Comparison of ENCODE assay signal across 10 cellular contexts in genomic region chr1:228163004-228163753, GRCh38. TPM values are rescaled to one million over a fixed set of nuclear protein-coding genes. Genes with fewer than 3 reads are reported as not detected.
DNase-seq lines count a peak whose midpoint lies in the region; ATAC-seq and TF ChIP-seq lines count a peak whose summit lies in the region.
"Had no signal": no experiment of that assay in that cellular context is flagged by ENCODE, and none has a peak within 500 bp of the region (broad histone marks: within the 10 kb centered on the region; RNA-seq: fewer than 3 reads in every experiment).

No MANE protein-coding gene starts in this region.

- peak overlapping the region; percentile 98 for H3K27ac Mint-ChIP-seq in CD8-positive, alpha-beta T cell

- intact Hi-C loops in CD8-positive, alpha-beta T cell (cut with DNase I, micrococcal nuclease) = no loop called here
- intact Hi-C loops in heart right ventricle (cut with DNase I) = no loop called here

- H3K36me3 Mint-ChIP-seq in CD8-positive, alpha-beta T cell = no peaks in the 10 kb centered on the region
- H3K36me3 Mint-ChIP-seq: CD14-positive monocyte had no signal

- no peak overlapping the region for H3K4me2 ChIP-seq in trophoblast cell (ENCODE audit: low read length)

- H4K91ac ChIP-seq in trophoblast cell (ENCODE audit: low read depth, low read length) = peak overlapping the region; percentile 59

- 36 to 46% methylated on average over 30 of the region's 30 CpGs for WGBS in heart right ventricle, 2 donors
- no CpG with 5 or more reads among the region's 30 CpGs for WGBS in trophoblast cell (ENCODE audit: extremely low coverage, insufficient coverage, insufficient read length)

- H3K4ac ChIP-seq in trophoblast cell (ENCODE audit: low read depth, low read length) = no peak overlapping the region

- no peak overlapping the region for H3K4me3 ChIP-seq in CD8-positive, alpha-beta T cell (ENCODE audit: low read depth, low read length)
- H3K4me3 ChIP-seq in adipocyte (ENCODE audit: low read length) (no peak overlapping the region), heart right ventricle (peak overlapping the region in 3 of 10 donors; percentile 4 to 7 (median 5)), trophoblast cell (ENCODE audit: low read depth, low read length) (no peak overlapping the region)

- no peaks in the 10 kb centered on the region for H3K9me3 ChIP-seq in CD8-positive, alpha-beta T cell (ENCODE audit: low read length)
- no peaks in the 10 kb centered on the region for H3K9me3 ChIP-seq in adipocyte (ENCODE audit: control insufficient read depth, low read length)
- no peaks in the 10 kb centered on the region for H3K9me3 ChIP-seq in heart right ventricle
- H3K9me3 ChIP-seq in trophoblast cell (ENCODE audit: insufficient read depth, low read depth, low read length) = no peaks in the 10 kb centered on the region

- H3K9ac ChIP-seq in adipocyte (ENCODE audit: low read length) (peak overlapping the region; percentile 70), trophoblast cell (ENCODE audit: low read length) (no peak overlapping the region)

- no peaks in the 10 kb centered on the region for H3K27me3 Mint-ChIP-seq in CD8-positive, alpha-beta T cell (ENCODE audit: low read depth)

- H3K9me3 Mint-ChIP-seq in CD8-positive, alpha-beta T cell = no peaks in the 10 kb centered on the region
- H3K9me3 Mint-ChIP-seq: CD14-positive monocyte had no signal

- peak overlapping the region; percentile 2 for H2BK120ac ChIP-seq in trophoblast cell (ENCODE audit: insufficient read depth, low read length, poor library complexity)

- H3K14ac ChIP-seq in trophoblast cell (ENCODE audit: low read length) = peak overlapping the region; percentile 6

- TF ChIP-seq CTCF in CD8-positive, alpha-beta T cell (IDR thresholded peaks at IDR 0.05) = no peak
- no peak for TF ChIP-seq CTCF in heart right ventricle (IDR thresholded peaks at IDR 0.05)

- no peak overlapping the region for H2AFZ ChIP-seq in trophoblast cell (ENCODE audit: insufficient read depth, low read length, poor library complexity)

- H3K4me1 ChIP-seq in CD8-positive, alpha-beta T cell (ENCODE audit: insufficient read depth, low read length) = peaks cover 44% of the 10 kb centered on the region
- H3K4me1 ChIP-seq in adipocyte (ENCODE audit: control insufficient read depth, insufficient read depth, low read length) = peaks cover 20% of the 10 kb centered on the region
- peaks cover 20 to 62% (median 48%) of the 10 kb centered on the region in 9 donors for H3K4me1 ChIP-seq in heart right ventricle
- peaks cover 21 to 23% of the 10 kb centered on the region in 2 experiments for H3K4me1 ChIP-seq in trophoblast cell (ENCODE audit: control insufficient read depth in 1 of 2, insufficient read depth in 2 of 2, low read length in 2 of 2)

- H3K18ac ChIP-seq in trophoblast cell (ENCODE audit: low read length) = no peak overlapping the region

- H3K79me2 ChIP-seq in trophoblast cell (ENCODE audit: control insufficient read depth, insufficient read depth, low read length, poor library complexity) = peaks cover 8% of the 10 kb centered on the region

- H2BK5ac ChIP-seq in trophoblast cell (ENCODE audit: low read depth, low read length, poor library complexity) = no peak overlapping the region

- H4K8ac ChIP-seq in trophoblast cell (ENCODE audit: low read depth, low read length) = peak overlapping the region; percentile 29

- ATAC-seq in CD8-positive, alpha-beta T cell = no peak
- ATAC-seq in heart right ventricle (peak in 3 of 8 donors; percentile 0 to 17 (median 8)), HG02981 (IDR thresholded peaks at IDR 0.05; ENCODE audit: unreplicated experiment) (no peak), GM21786 (IDR thresholded peaks at IDR 0.05; ENCODE audit: unreplicated experiment) (no peak)

- peaks cover 21% of the 10 kb centered on the region for H3K79me1 ChIP-seq in trophoblast cell (ENCODE audit: low read length)

- CTCF ChIA-PET in CD8-positive, alpha-beta T cell (lab: Charles Lee) = interaction anchor here (1.1 to 4.5 kb wide), 5 partner anchors 10 to 51 kb away, joined by 3 to 49 read pairs (median 5); partner anchors contain the start of gene GUK1

- H3K27me3 ChIP-seq in CD8-positive, alpha-beta T cell (ENCODE audit: insufficient read depth, low read length) = no peaks in the 10 kb centered on the region
- H3K27me3 ChIP-seq in adipocyte (replicated peaks; ENCODE audit: control insufficient read depth, insufficient read depth, low read length) (no peaks in the 10 kb centered on the region), heart right ventricle (peaks cover 0 to 18% (median 4%) of the 10 kb centered on the region in 7 donors), trophoblast cell (ENCODE audit: insufficient read depth, low read length) (no peaks in the 10 kb centered on the region)

- POLR2A ChIA-PET in CD8-positive, alpha-beta T cell (lab: Charles Lee) = interaction anchor here (4.0 kb wide), 1 partner anchor 81 kb away, joined by 17 read pairs; the partner anchor contains the start of gene ARF1

- peak in 1 of 7 experiments; percentile 13 for DNase-seq in CD8-positive, alpha-beta T cell
- DNase-seq in adipocyte (ENCODE audit: low read depth) (peak; percentile 70), heart right ventricle (peak; percentile 59 to 74), trophoblast cell (peak; percentile 32 to 35), iPS-NIHi11 (ENCODE audit: low spot score) (no peak)
- no peak for DNase-seq in activated CD8-positive, alpha-beta memory T cell treated with anti-CD3 and anti-CD28 coated beads for 24 hours
- DNase-seq: stimulated activated CD4-positive, alpha-beta T cell treated with anti-CD3 and anti-CD28 coated beads, Interleukin-2, amount 100 ng/mL, for 48 hours had no signal

- no peaks in the 10 kb centered on the region for H3K36me3 ChIP-seq in CD8-positive, alpha-beta T cell (ENCODE audit: insufficient read depth, low read length)
- H3K36me3 ChIP-seq in adipocyte (ENCODE audit: control insufficient read depth, insufficient read depth, low read length, severe bottlenecking) = no peaks in the 10 kb centered on the region
- H3K36me3 ChIP-seq in heart right ventricle = peaks cover 0 to 4% (median 0%) of the 10 kb centered on the region in 9 donors
- peaks cover 0 to 4% of the 10 kb centered on the region in 2 experiments for H3K36me3 ChIP-seq in trophoblast cell (ENCODE audit: control insufficient read depth in 1 of 2, insufficient read depth in 2 of 2, low read length in 2 of 2)

- peaks cover 48% of the 10 kb centered on the region for H3K4me1 Mint-ChIP-seq in CD8-positive, alpha-beta T cell (ENCODE audit: low read depth)

- no peak overlapping the region for H3K27ac ChIP-seq in CD8-positive, alpha-beta T cell (ENCODE audit: low read depth, low read length)
- peak overlapping the region; percentile 72 to 100 (median 90) for H3K27ac ChIP-seq in heart right ventricle
- peak overlapping the region; percentile 19 for H3K27ac ChIP-seq in trophoblast cell (ENCODE audit: low read depth, low read length)

- H3K23ac ChIP-seq in trophoblast cell (ENCODE audit: low read length) = no peak overlapping the region

- no peak overlapping the region for H3K4me3 Mint-ChIP-seq in CD8-positive, alpha-beta T cell

- H2BK12ac ChIP-seq in trophoblast cell (ENCODE audit: low read length) = peak overlapping the region; percentile 35

- peak overlapping the region; percentile 42 for H2AK5ac ChIP-seq in trophoblast cell (ENCODE audit: low read length)

- peak overlapping the region; percentile 38 for H4K12ac ChIP-seq in trophoblast cell (ENCODE audit: low read depth, low read length)

RNA-seq across cellular contexts. Expression of gene IBA57, which starts 2.4 kb away (rescaled TPM):
- total RNA-seq in CD8-positive, alpha-beta T cell = 10 to 100 TPM; 23.5 to 23.8 TPM
- total RNA-seq in heart right ventricle = 10 to 100 TPM in 9 of 10 donors, 1 to 10 TPM in 1; 9.3 to 20.3 (median 17.2) TPM
- 1 to 10 TPM; 2.8 to 6.7 TPM for polyA plus RNA-seq in heart right ventricle
- 1.2 and 1.4 TPM in 2 replicates for polyA plus RNA-seq in trophoblast cell (2013)

RNA-seq across cellular contexts. Expression of gene GJC2, which starts 13.4 kb away (rescaled TPM):
- 1 to 10 TPM; 5.9 to 8.2 TPM for total RNA-seq in CD8-positive, alpha-beta T cell
- total RNA-seq in heart right ventricle = 1 to 10 TPM in 7 of 10 donors, under 1 TPM in 3; 0.61 to 1.5 (median 1.2) TPM
- polyA plus RNA-seq in heart right ventricle = 1 to 10 TPM; 1.0 to 1.4 TPM
- polyA plus RNA-seq in trophoblast cell (2013) = 0.38 and 0.51 TPM in 2 replicates
- polyA plus RNA-seq: CD14-positive monocyte had no signal

RNA-seq across cellular contexts. Expression of gene GUK1, which starts 23.1 kb away (rescaled TPM):
- total RNA-seq in CD8-positive, alpha-beta T cell = 100 to 1,000 TPM; 548 to 551 TPM
- 100 to 1,000 TPM; 121 to 207 (median 159) TPM for total RNA-seq in heart right ventricle
- 100 to 1,000 TPM; 275 to 474 TPM for polyA plus RNA-seq in heart right ventricle
- polyA plus RNA-seq in trophoblast cell (2013) = 235 and 242 TPM in 2 replicates

RNA-seq across cellular contexts. Expression of gene OBSCN, which starts 44.7 kb away (rescaled TPM):
- total RNA-seq in CD8-positive, alpha-beta T cell = 10 to 100 TPM; 58.3 to 65.3 TPM
- 100 to 1,000 TPM; 285 to 541 (median 407) TPM for total RNA-seq in heart right ventricle
- 100 to 1,000 TPM; 176 to 639 TPM for polyA plus RNA-seq in heart right ventricle
- polyA plus RNA-seq in trophoblast cell (2013) = 6.4 and 7.0 TPM in 2 replicates

RNA-seq across cellular contexts. Expression of gene MRPL55, which starts 54.1 kb away (rescaled TPM):
- 10 to 100 TPM; 90.2 to 90.7 TPM for total RNA-seq in CD8-positive, alpha-beta T cell
- total RNA-seq in heart right ventricle = 10 to 100 TPM; 38.0 to 65.2 (median 46.3) TPM
- 100 to 1,000 TPM; 113 to 174 TPM for polyA plus RNA-seq in heart right ventricle
- 87.0 and 91.4 TPM in 2 replicates for polyA plus RNA-seq in trophoblast cell (2013)

Comparison
In these comparisons a context has a peak if more than half of its experiments do, and no peak if none do; other contexts are left out.
1. DNase-seq: peak in adipocyte (single experiment), heart right ventricle (2 of 2) and trophoblast cell (2 of 2); none in activated CD8-positive, alpha-beta memory T cell treated with anti-CD3 and anti-CD28 coated beads for 24 hours (single experiment) and iPS-NIHi11 (single experiment).